In the genomic region with DNA sequence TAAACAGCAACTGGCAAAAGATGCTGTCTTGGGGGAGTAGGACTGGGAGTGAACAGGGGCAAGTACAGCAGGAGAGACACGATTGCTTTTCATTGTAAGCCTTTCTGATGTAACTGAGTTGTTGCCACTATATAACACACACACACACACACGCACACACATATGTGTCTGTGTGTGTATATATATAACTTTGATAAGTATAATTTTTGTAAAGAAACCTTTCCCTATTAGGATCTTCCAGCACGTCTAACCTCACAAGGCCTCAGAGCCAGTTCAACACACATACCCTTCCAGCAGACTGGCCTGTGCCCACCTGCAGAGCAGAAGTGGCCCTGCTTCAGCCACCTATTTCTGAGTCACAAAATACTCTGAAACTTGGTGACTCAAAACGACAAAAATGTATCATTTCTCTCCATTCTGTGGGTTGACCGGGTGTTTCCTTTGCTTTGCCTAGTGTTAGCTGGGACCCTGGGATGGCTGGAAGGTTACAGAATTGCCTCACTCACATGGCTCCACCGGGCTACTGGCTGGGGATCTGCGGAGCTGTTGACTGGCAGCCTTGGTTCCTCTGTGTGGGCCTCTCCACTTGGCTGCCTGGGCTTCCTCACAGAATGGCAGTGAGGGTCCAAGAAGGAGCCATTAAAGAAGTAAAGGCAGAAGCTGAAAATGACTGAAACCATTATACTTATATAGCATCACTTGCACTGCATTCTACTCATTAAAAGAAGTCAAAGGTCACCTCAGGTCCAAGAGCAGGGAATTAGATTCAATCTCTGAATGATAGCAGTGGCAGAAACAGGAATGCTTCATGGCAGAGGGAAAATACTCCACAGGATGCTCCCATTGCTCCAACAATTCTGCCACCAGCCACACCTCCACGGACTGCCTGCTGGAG, we compare ENCODE assay signal across 9 cellular contexts.
A peak's percentile ranks its signal among the peaks of the same experiment; 100 is the strongest.
DNase-seq lines count a peak whose midpoint lies in the region; ATAC-seq and TF ChIP-seq lines count a peak whose summit lies in the region.
"Had no signal": no experiment of that assay in that cellular context is flagged by ENCODE, and none has a peak within 500 bp of the region (broad histone marks: within the 10 kb centered on the region; RNA-seq: fewer than 3 reads in every experiment).

No MANE protein-coding gene starts in this region.

- no peak for TF ChIP-seq CTCF in GM13977 (IDR thresholded peaks at IDR 0.05; ENCODE audit: extremely low read depth, insufficient read depth, missing control alignments)
- TF ChIP-seq CTCF in hepatocyte (IDR thresholded peaks at IDR 0.05; ENCODE audit: poor library complexity), result no peak

- no peak overlapping the region for H3K4me2 ChIP-seq in hepatocyte

- no peak overlapping the region for H3K4me3 ChIP-seq in hepatocyte

- H3K9me3 ChIP-seq in hepatocyte (ENCODE audit: low read depth), result no peaks in the 10 kb centered on the region

- no peaks in the 10 kb centered on the region for H3K9me2 ChIP-seq in hepatocyte (replicated peaks; ENCODE audit: insufficient read depth)

- peaks cover 24% of the 10 kb centered on the region for H3K4me1 ChIP-seq in hepatocyte (ENCODE audit: insufficient read depth)

- peak overlapping the region; percentile 83 for H3K27ac ChIP-seq in hepatocyte

- in situ Hi-C loops in GM13977 (cut with MboI; ENCODE audit: low pct_unique_long_range_greater_than_20kb, low sequenced_read_pairs, unreplicated experiment), result no loop called here
- in situ Hi-C loops in ACHN (cut with HindIII; ENCODE audit: low pct_ligation_motif_present, low pct_unique_long_range_greater_than_20kb, low sequenced_read_pairs), result no loop called here

- DNase-seq in GM13977 (ENCODE audit: low spot score), result peak; percentile 85
- no peak for DNase-seq in hepatocyte (ENCODE audit: low spot score)
- DNase-seq in HUDEP-2 (lab: John Stamatoyannopoulos, UW; ENCODE audit: unreplicated experiment in 76 of 76), result no peak
- no peak for DNase-seq in ACHN
- no peak for DNase-seq in T-helper 9 cell
- DNase-seq in C1 segment of cervical spinal cord (lab: John Stamatoyannopoulos, UW), result no peak
- DNase-seq: naive B cell had no signal

- H3K36me3 ChIP-seq in hepatocyte (replicated peaks; ENCODE audit: insufficient read depth, low read depth), result no peaks in the 10 kb centered on the region

- H3K27me3 ChIP-seq in hepatocyte, result no peaks in the 10 kb centered on the region

- ATAC-seq in GM19452 (IDR thresholded peaks at IDR 0.05; ENCODE audit: unreplicated experiment) (peak; percentile 90), HG03135 (IDR thresholded peaks at IDR 0.05; ENCODE audit: unreplicated experiment) (peak; percentile 93)

- H4K20me1 ChIP-seq in hepatocyte (ENCODE audit: insufficient read depth, poor library complexity, severe bottlenecking), result no peaks in the 10 kb centered on the region

- peak overlapping the region; percentile 9 for H2AFZ ChIP-seq in hepatocyte

- WGBS in hepatocyte (ENCODE audit: low lambda C conversion rate, missing lambda C conversion rate), result 92% methylated on average over 8 of the region's 8 CpGs

- H3K79me2 ChIP-seq in hepatocyte, result no peaks in the 10 kb centered on the region
